ENCODE assay signal across 25 cellular contexts in genomic region chr2:96201338-96201737, GRCh38. TPM values are rescaled to one million over a fixed set of nuclear protein-coding genes. Genes with fewer than 3 reads are reported as not detected.
DNase-seq lines count a peak whose midpoint lies in the region; ATAC-seq, FAIRE-seq and TF ChIP-seq lines count a peak whose summit lies in the region.
"Had no signal": no experiment of that assay in that cellular context is flagged by ENCODE, and none has a peak within 500 bp of the region (broad histone marks: within the 10 kb centered on the region; RNA-seq: fewer than 3 reads in every experiment).

No MANE protein-coding gene starts in this region.

- TF ChIP-seq POLR2A in GM12891 (IDR thresholded peaks at IDR 0.05; ENCODE audit: low read depth, low read length): no peak

- no peak for FAIRE-seq in GM12891 (lab: Jason Lieb, UNC)
- FAIRE-seq: TTC549 had no signal

- no peaks in the 10 kb centered on the region for H3K36me3 ChIP-seq in GM23338 (ENCODE audit: insufficient read depth)
- H3K36me3 ChIP-seq in OCI-LY1 (ENCODE audit: insufficient read depth, low read length): peaks cover 60% of the 10 kb centered on the region
- H3K36me3 ChIP-seq in psoas muscle (ENCODE audit: insufficient read depth in 1 of 2, low read depth in 1 of 2): no peaks in the 10 kb centered on the region
- H3K36me3 ChIP-seq: cardiac muscle cell, esophagus muscularis mucosa, SJCRH30 had no signal

- H3K9me3 ChIP-seq in OCI-LY1 (ENCODE audit: low read length) (no peaks in the 10 kb centered on the region), psoas muscle (no peaks in the 10 kb centered on the region)
- H3K9me3 ChIP-seq: esophagus muscularis mucosa, SJCRH30 had no signal

- peaks cover 37% of the 10 kb centered on the region for H3K4me1 ChIP-seq in GM23338 (ENCODE audit: insufficient read depth)
- peaks cover 68% of the 10 kb centered on the region for H3K4me1 ChIP-seq in OCI-LY1 (ENCODE audit: insufficient read depth, low read length, severe bottlenecking)
- H3K4me1 ChIP-seq in psoas muscle: peaks cover 83% of the 10 kb centered on the region

- H4K20me1 ChIP-seq in GM23338 (replicated peaks; ENCODE audit: insufficient read depth) (peaks cover 81% of the 10 kb centered on the region), OCI-LY1 (ENCODE audit: insufficient read depth, low read length) (peaks cover 17% of the 10 kb centered on the region)

- WGBS in psoas muscle, 3 donors: 35 to 43% (median 38%) methylated on average over 5 of the region's 5 CpGs

- peaks cover 5% of the 10 kb centered on the region; the same call in 2 of the 3 replicates for H3K36me3 Mint-ChIP-seq in GM23338 (ENCODE audit: low read depth)
- H3K36me3 Mint-ChIP-seq in effector memory CD8-positive, alpha-beta T cell (ENCODE audit: insufficient read depth): peaks cover 19% of the 10 kb centered on the region

- peaks cover 58% of the 10 kb centered on the region for H3K4me1 Mint-ChIP-seq in GM23338
- H3K4me1 Mint-ChIP-seq in effector memory CD8-positive, alpha-beta T cell (ENCODE audit: low read depth in 2 of 2): peaks cover 33 to 73% of the 10 kb centered on the region in 2 donors

- H3K4me2 ChIP-seq in GM23338: no peak overlapping the region
- H3K4me2 ChIP-seq in OCI-LY1 (ENCODE audit: low read length): peak overlapping the region; percentile 95; the same call in 1 of the 2 replicates

- H3K27me3 ChIP-seq in GM23338 (ENCODE audit: insufficient read depth): no peaks in the 10 kb centered on the region
- no peaks in the 10 kb centered on the region for H3K27me3 ChIP-seq in OCI-LY1 (ENCODE audit: insufficient read depth, low read length)
- no peaks in the 10 kb centered on the region for H3K27me3 ChIP-seq in psoas muscle (ENCODE audit: insufficient read depth in 3 of 3, low read length in 2 of 3)
- H3K27me3 ChIP-seq: cardiac muscle cell, esophagus muscularis mucosa, foreskin keratinocyte, SJCRH30 had no signal

- H3K9me3 Mint-ChIP-seq in GM23338: no peaks in the 10 kb centered on the region
- H3K9me3 Mint-ChIP-seq in effector memory CD8-positive, alpha-beta T cell: no peaks in the 10 kb centered on the region
- H3K9me3 Mint-ChIP-seq: activated CD8-positive, alpha-beta T cell treated with anti-CD3 and anti-CD28 coated beads for 36 hours; immature natural killer cell; naive thymus-derived CD8-positive, alpha-beta T cell had no signal

- H3K4me3 ChIP-seq in GM23338 (no peak overlapping the region), OCI-LY1 (ENCODE audit: low read depth, low read length, poor library complexity, severe bottlenecking) (no peak overlapping the region), psoas muscle (peak overlapping the region; percentile 96)
- H3K4me3 ChIP-seq: cardiac muscle cell, esophagus muscularis mucosa, SJCRH30 had no signal

- ATAC-seq in GM23338 (peak; percentile 26; the same call in 2 of the 3 replicates), psoas muscle (no peak)
- no peak for ATAC-seq in effector memory CD8-positive, alpha-beta T cell (replicated peaks)
- ATAC-seq: activated CD8-positive, alpha-beta T cell treated with anti-CD3 and anti-CD28 coated beads for 36 hours; foreskin keratinocyte; naive thymus-derived CD8-positive, alpha-beta T cell; Panc1 had no signal

- DNase-seq in GM23338 (ENCODE audit: low spot score) (no peak), psoas muscle (no peak), GOT3 (lab: John Stamatoyannopoulos, UW) (no peak), CD1c-positive myeloid dendritic cell (ENCODE audit: extremely low spot score) (no peak), GM12891 (ENCODE audit: insufficient read length, low spot score) (no peak)
- DNase-seq in effector memory CD8-positive, alpha-beta T cell: no peak
- DNase-seq: activated CD4-positive, alpha-beta T cell treated with anti-CD3 and anti-CD28 coated beads for 1 hour; activated CD8-positive, alpha-beta T cell treated with anti-CD3 and anti-CD28 coated beads for 36 hours; aorta; C1 segment of cervical spinal cord; Calu3; foreskin keratinocyte; hippocampal formation; immature natural killer cell; Kasumi-1; naive thymus-derived CD8-positive, alpha-beta T cell; SJCRH30; stimulated activated CD4-positive, alpha-beta T cell treated with anti-CD3 and anti-CD28 coated beads, Interleukin-4, amount 100 ng/mL, for 1 hour; T-helper 1 cell had no signal

- intact Hi-C loops in psoas muscle (cut with DNase I): no loop called here

- TF ChIP-seq CTCF in GM23338 (conservative IDR thresholded peaks at IDR 0.05; ENCODE audit: low read depth in 2 of 2) (no peak), OCI-LY1 (IDR thresholded peaks at IDR 0.05; ENCODE audit: low read length) (no peak), psoas muscle (IDR thresholded peaks at IDR 0.05) (no peak)

- H3K27me3 Mint-ChIP-seq in GM23338 (ENCODE audit: insufficient read depth, low read depth, poor library complexity): peaks cover 3% of the 10 kb centered on the region
- no peaks in the 10 kb centered on the region for H3K27me3 Mint-ChIP-seq in effector memory CD8-positive, alpha-beta T cell
- H3K27me3 Mint-ChIP-seq: activated CD8-positive, alpha-beta T cell treated with anti-CD3 and anti-CD28 coated beads for 36 hours; activated naive CD8-positive, alpha-beta T cell; naive thymus-derived CD8-positive, alpha-beta T cell had no signal

- H3K27ac Mint-ChIP-seq in GM23338: no peak overlapping the region
- H3K27ac Mint-ChIP-seq in effector memory CD8-positive, alpha-beta T cell: peak overlapping the region; percentile 66 to 97
- H3K27ac Mint-ChIP-seq: activated naive CD8-positive, alpha-beta T cell had no signal

- H3K9me2 ChIP-seq in GM23338 (ENCODE audit: insufficient read depth) (no peaks in the 10 kb centered on the region), OCI-LY1 (ENCODE audit: low read depth, low read length) (no peaks in the 10 kb centered on the region)

- H2AFZ ChIP-seq in GM23338: no peak overlapping the region
- H2AFZ ChIP-seq in OCI-LY1 (ENCODE audit: low read length): no peak overlapping the region

- H3K4me3 Mint-ChIP-seq in GM23338: no peak overlapping the region
- H3K4me3 Mint-ChIP-seq in effector memory CD8-positive, alpha-beta T cell: peak overlapping the region in 1 of 2 donors; percentile 88
- H3K4me3 Mint-ChIP-seq: activated CD8-positive, alpha-beta T cell treated with anti-CD3 and anti-CD28 coated beads for 36 hours had no signal

- H3K79me2 ChIP-seq in GM23338 (replicated peaks; ENCODE audit: insufficient read depth): peaks cover 100% of the 10 kb centered on the region
- peaks cover 97% of the 10 kb centered on the region for H3K79me2 ChIP-seq in OCI-LY1 (ENCODE audit: insufficient read depth, low read length)

- H3F3A ChIP-seq in GM23338 (replicated peaks; ENCODE audit: low read depth): no peaks in the 10 kb centered on the region
- H3F3A ChIP-seq in OCI-LY1 (ENCODE audit: insufficient read depth, low read length): 0 out of 2 replicates have a peak, but pooled peaks cover 3% of the 10 kb centered on the region

- H3K27ac ChIP-seq in GM23338 (ENCODE audit: low read depth) (no peak overlapping the region), OCI-LY1 (ENCODE audit: low read depth, low read length, poor library complexity, severe bottlenecking) (peak overlapping the region; percentile 2), psoas muscle (peak overlapping the region; percentile 99)
- H3K27ac ChIP-seq: foreskin keratinocyte, SJCRH30 had no signal

- no peak overlapping the region for H3K9ac ChIP-seq in OCI-LY1 (ENCODE audit: low read length)

TF ChIP-seq in GM23338, 12 proteins besides CTCF, POLR2A, EP300 and RAD21 (continues in another document):
- no peak for TF ChIP-seq EZH2 (IDR thresholded peaks at IDR 0.05; ENCODE audit: low read depth, unreplicated experiment)

TF ChIP-seq in GM12891, 5 proteins besides CTCF, POLR2A, EP300 and RAD21:
- no peak for TF ChIP-seq PAX5 (IDR thresholded peaks at IDR 0.05; ENCODE audit: insufficient read depth, low read length, severe bottlenecking)
- no peak for TF ChIP-seq POU2F2 (IDR thresholded peaks at IDR 0.05; ENCODE audit: low read depth, low read length)
- no peak for TF ChIP-seq POLR2AphosphoS5 (IDR thresholded peaks at IDR 0.05; ENCODE audit: low read depth, low read length)
- TF ChIP-seq TAF1 (IDR thresholded peaks at IDR 0.05; ENCODE audit: low read depth, low read length): no peak
- TF ChIP-seq SPI1 (IDR thresholded peaks at IDR 0.05; ENCODE audit: low read depth, low read length): no peak
TF ChIP-seq in GM12891: peak in this region for 0.

RNA-seq across cellular contexts. Expression of gene STARD7, which starts 7.3 kb away (rescaled TPM):
- 222 TPM in 2 replicates for total RNA-seq in GM23338 (2014; rRNA removed; shearing (Covaris generic))
- polyA plus RNA-seq in GM23338 (2016; fragmentation: Nextera tagmentation; extraction: Ambion mirVana) (72.0 and 72.2 TPM in 2 replicates), psoas muscle (100 to 1,000 TPM; 111 to 472 (median 125) TPM)
- total RNA-seq in psoas muscle: 100 to 1,000 TPM; 162 to 290 (median 231) TPM
- polyA plus RNA-seq in GM12891 (2012; ENCODE audit: low read depth, missing spikeins): 81.9 TPM

RNA-seq across cellular contexts. Expression of gene DUSP2, which starts 56.1 kb away (rescaled TPM):
- 10.5 and 13.0 TPM in 2 replicates for total RNA-seq in GM23338 (2014; rRNA removed; shearing (Covaris generic))
- polyA plus RNA-seq in GM23338 (2016; fragmentation: Nextera tagmentation; extraction: Ambion mirVana): 6.4 and 6.6 TPM in 2 replicates
- 1 to 10 TPM in 3 of 4 donors, under 1 TPM in 1; 0.64 to 2.4 (median 1.8) TPM for total RNA-seq in psoas muscle
- polyA plus RNA-seq in psoas muscle: 1 to 10 TPM; 3.1 to 5.8 (median 4.1) TPM
- polyA plus RNA-seq in GM12891 (2012; ENCODE audit: low read depth, missing spikeins): 84.2 TPM
